ENCODE assay signal across 1 cellular context in the genomic region with DNA sequence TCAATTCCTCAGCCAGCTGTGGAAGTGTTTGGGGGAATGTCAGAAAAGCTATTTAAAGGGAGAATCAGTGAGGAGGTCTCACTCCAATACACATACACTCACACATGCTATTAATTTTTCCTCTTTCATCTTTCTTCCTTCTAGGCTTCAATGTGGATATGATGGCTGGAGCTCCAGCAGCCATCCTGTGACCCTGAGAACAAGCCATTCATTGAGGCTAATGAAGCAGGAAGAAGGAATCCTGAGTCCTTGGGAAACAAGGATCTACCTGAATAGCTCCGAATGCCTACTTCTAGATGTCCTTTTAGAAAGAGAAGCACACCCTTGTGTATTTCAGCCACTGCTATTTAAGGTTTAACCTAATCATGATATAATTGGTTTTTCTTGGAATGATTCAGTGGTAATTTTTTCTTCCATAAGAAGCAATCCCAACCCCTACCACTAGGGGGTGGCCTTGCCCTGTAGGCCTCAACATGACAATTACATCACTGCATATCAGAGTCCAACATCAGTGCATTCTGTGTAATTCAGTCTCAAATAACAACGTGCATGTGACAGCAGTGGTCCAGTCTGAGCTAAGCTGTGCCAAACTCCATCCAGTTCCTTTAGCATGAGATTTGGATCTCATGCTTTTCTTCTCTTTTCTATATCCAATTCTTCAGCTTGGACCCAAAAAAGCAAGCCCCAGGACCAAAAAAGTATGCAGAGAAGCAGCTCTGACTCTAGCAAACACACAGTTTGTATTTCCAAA.
TF ChIP-seq lines count a peak whose summit lies in the region.

No MANE protein-coding gene starts in this region.

TF ChIP-seq in H1, 55 proteins besides CTCF, POLR2A, EP300 and RAD21 (continued from another document):
- TF ChIP-seq, protein P1, sequence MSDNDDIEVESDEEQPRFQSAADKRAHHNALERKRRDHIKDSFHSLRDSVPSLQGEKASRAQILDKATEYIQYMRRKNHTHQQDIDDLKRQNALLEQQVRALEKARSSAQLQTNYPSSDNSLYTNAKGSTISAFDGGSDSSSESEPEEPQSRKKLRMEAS (IDR thresholded peaks at IDR 0.05) = no peak
- TF ChIP-seq SIRT6 (IDR thresholded peaks at IDR 0.05; ENCODE audit: low read length) = no peak
- TF ChIP-seq RFX5 (IDR thresholded peaks at IDR 0.05; ENCODE audit: borderline replicate concordance, low read depth, low read length) = no peak
- no peak for TF ChIP-seq HDAC2 (IDR thresholded peaks at IDR 0.05; ENCODE audit: borderline replicate concordance in 1 of 2, low read depth in 2 of 2, low read length in 2 of 2)
- TF ChIP-seq CHD2 (IDR thresholded peaks at IDR 0.05; ENCODE audit: low read length) = no peak
- TF ChIP-seq KDM1A (IDR thresholded peaks at IDR 0.05; ENCODE audit: borderline replicate concordance, low read length) = peak; percentile 80
- TF ChIP-seq CBX8 (IDR thresholded peaks at IDR 0.05; ENCODE audit: borderline replicate concordance, low read depth, low read length) = no peak
- TF ChIP-seq, protein P2, sequence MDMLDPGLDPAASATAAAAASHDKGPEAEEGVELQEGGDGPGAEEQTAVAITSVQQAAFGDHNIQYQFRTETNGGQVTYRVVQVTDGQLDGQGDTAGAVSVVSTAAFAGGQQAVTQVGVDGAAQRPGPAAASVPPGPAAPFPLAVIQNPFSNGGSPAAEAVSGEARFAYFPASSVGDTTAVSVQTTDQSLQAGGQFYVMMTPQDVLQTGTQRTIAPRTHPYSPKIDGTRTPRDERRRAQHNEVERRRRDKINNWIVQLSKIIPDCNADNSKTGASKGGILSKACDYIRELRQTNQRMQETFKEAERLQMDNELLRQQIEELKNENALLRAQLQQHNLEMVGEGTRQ (IDR thresholded peaks at IDR 0.05; ENCODE audit: low read length) = no peak
- TF ChIP-seq, protein P3, sequence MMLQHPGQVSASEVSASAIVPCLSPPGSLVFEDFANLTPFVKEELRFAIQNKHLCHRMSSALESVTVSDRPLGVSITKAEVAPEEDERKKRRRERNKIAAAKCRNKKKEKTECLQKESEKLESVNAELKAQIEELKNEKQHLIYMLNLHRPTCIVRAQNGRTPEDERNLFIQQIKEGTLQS (IDR thresholded peaks at IDR 0.05; ENCODE audit: insufficient read depth, low read depth, low read length) = 0 out of 2 replicates have a peak, but pooled peaks have one; percentile 52
- TF ChIP-seq ATF2 (IDR thresholded peaks at IDR 0.05; ENCODE audit: low read length) = peak; percentile 61; the same call in 1 of the 2 replicates
- no peak for TF ChIP-seq NANOG (IDR thresholded peaks at IDR 0.05; ENCODE audit: insufficient read depth, low read depth, low read length, poor library complexity, severe bottlenecking)
TF ChIP-seq in H1: peak in this region for 5.
